Comparison of ENCODE assay signal across 9 cellular contexts in genomic region chr5:54234304-54234938, GRCh38.
DNase-seq lines count a peak whose midpoint lies in the region; ATAC-seq, FAIRE-seq and TF ChIP-seq lines count a peak whose summit lies in the region.
"Had no signal": no experiment of that assay in that cellular context is flagged by ENCODE, and none has a peak within 500 bp of the region (broad histone marks: within the 10 kb centered on the region; RNA-seq: fewer than 3 reads in every experiment).

No MANE protein-coding gene starts in this region.

- no peak overlapping the region for H3K27ac ChIP-seq in pancreas

- ATAC-seq in GM18867 (IDR thresholded peaks at IDR 0.05; ENCODE audit: unreplicated experiment) (peak; percentile 62), pancreas (peak in 3 of 4 donors; percentile 27 to 56 (median 44)), HG03196 (IDR thresholded peaks at IDR 0.05; ENCODE audit: unreplicated experiment) (no peak)

- intact Hi-C loops in pancreas (cut with DNase I): no loop called here

- no peaks in the 10 kb centered on the region for H3K9me3 ChIP-seq in pancreas
- H3K9me3 ChIP-seq: HAP-1 had no signal

- DNase-seq in AG08396 (ENCODE audit: low spot score) (peak; percentile 16), NCI-H2171 treated with DMSO at 0.1 percent for 48 hours (lab: John Stamatoyannopoulos, UW) (peak; percentile 70), dedifferentiated amniotic fluid mesenchymal stem cell (ENCODE audit: extremely low spot score) (peak; percentile 77), pancreas (no peak)
- DNase-seq in activated CD4-positive, alpha-beta T cell treated with anti-CD3 and anti-CD28 coated beads for 1 hour: no peak
- no peak for DNase-seq in activated CD8-positive, alpha-beta memory T cell treated with anti-CD3 and anti-CD28 coated beads, Interleukin-2, amount 50 U/mL, for 4 hours

- TF ChIP-seq CTCF in pancreas (IDR thresholded peaks at IDR 0.05): peak in 3 of 4 donors; percentile 18 to 44 (median 31)

- H3K4me3 ChIP-seq in pancreas: no peak overlapping the region
- H3K4me3 ChIP-seq: HAP-1 had no signal

- no peaks in the 10 kb centered on the region for H3K4me1 ChIP-seq in pancreas
- H3K4me1 ChIP-seq: HAP-1 had no signal

- 53 to 60% methylated on average over 2 of the region's 2 CpGs for WGBS in pancreas, 2 donors

- FAIRE-seq in pancreas (lab: Jason Lieb, UNC): peak; percentile 94

- H3K36me3 ChIP-seq in pancreas: no peaks in the 10 kb centered on the region
- H3K36me3 ChIP-seq: HAP-1 had no signal

- no peaks in the 10 kb centered on the region for H3K27me3 ChIP-seq in pancreas

Comparison
In these comparisons a context has a peak if more than half of its experiments do, and no peak if none do; other contexts are left out.
1. DNase-seq: peak in AG08396 (single experiment), NCI-H2171 treated with DMSO at 0.1 percent for 48 hours (single experiment) and dedifferentiated amniotic fluid mesenchymal stem cell (single experiment); none in pancreas (0 of 6), activated CD4-positive, alpha-beta T cell treated with anti-CD3 and anti-CD28 coated beads for 1 hour (single experiment) and activated CD8-positive, alpha-beta memory T cell treated with anti-CD3 and anti-CD28 coated beads, Interleukin-2, amount 50 U/mL, for 4 hours (single experiment).